ENCODE assay signal across 21 cellular contexts in genomic region chr1:9331558-9332346, GRCh38. TPM values are rescaled to one million over a fixed set of nuclear protein-coding genes. Genes with fewer than 3 reads are reported as not detected.
A peak's percentile ranks its signal among the peaks of the same experiment; 100 is the strongest.
DNase-seq lines count a peak whose midpoint lies in the region; ATAC-seq and TF ChIP-seq lines count a peak whose summit lies in the region.
"Had no signal": no experiment of that assay in that cellular context is flagged by ENCODE, and none has a peak within 500 bp of the region (broad histone marks: within the 10 kb centered on the region; RNA-seq: fewer than 3 reads in every experiment).

No MANE protein-coding gene starts in this region.

- POLR2A ChIA-PET in PC-3 (lab: Charles Lee; ENCODE audit: unreplicated experiment) = interaction anchor here (0.6 kb wide), 1 partner anchor 65 kb away, joined by 3 read pairs; no protein-coding TSS in a partner anchor

- H3K4me1 ChIP-seq in PC-3 (ENCODE audit: insufficient read depth, low read length) = no peaks in the 10 kb centered on the region
- H3K4me1 ChIP-seq: left lung, parathyroid adenoma had no signal

- peaks cover 5% of the 10 kb centered on the region for H3K36me3 Mint-ChIP-seq in activated T-helper 1 cell treated with anti-CD3 and anti-CD28 coated beads, Interleukin-12 subunit alpha, Interleukin-12 subunit beta, Interleukin-2, Interleukin-4 antibody, amounts not matched to agents 30 ng/mL and 10 ng/mL and 1 ng/mL, durations not matched to agents 14 hours and 24 hours and 36 hours (ENCODE audit: low read depth)
- peaks cover 17% of the 10 kb centered on the region for H3K36me3 Mint-ChIP-seq in glutamatergic neuron (ENCODE audit: unreplicated experiment)
- H3K36me3 Mint-ChIP-seq in stimulated activated memory B cell treated with anti-CD40 and anti-IgM and Interleukin-4, amounts not matched to agents 10 μg/mL and 1 μg/mL and 100 μg/mL, for 72 hours = no peaks in the 10 kb centered on the region
- H3K36me3 Mint-ChIP-seq: activated naive CD4-positive, alpha-beta T cell treated with anti-CD3 and anti-CD28 coated beads, Interleukin-2, amount 10 ng/mL, durations not matched to agents 7 days and 5 days; brain had no signal

- H3K9me2 ChIP-seq in PC-3 (replicated peaks; ENCODE audit: low read length) = no peaks in the 10 kb centered on the region

- DNase-seq in DMS153 (lab: John Stamatoyannopoulos, UW) = peak; percentile 32
- DNase-seq in DMS153 treated with DMSO at 0.1 percent for 48 hours (lab: John Stamatoyannopoulos, UW; ENCODE audit: unreplicated experiment) = no peak
- no peak for DNase-seq in activated T-helper 1 cell treated with anti-CD3 and anti-CD28 coated beads, Interleukin-12 subunit alpha, Interleukin-12 subunit beta, Interleukin-2, Interleukin-4 antibody, amounts not matched to agents 30 ng/mL and 10 ng/mL and 1 ng/mL, durations not matched to agents 14 hours and 24 hours and 36 hours (ENCODE audit: low spot score)
- no peak for DNase-seq in glutamatergic neuron
- no peak for DNase-seq in NAMALWA (ENCODE audit: low spot score)
- no peak for DNase-seq in PC-3
- DNase-seq: activated CD4-positive, alpha-beta T cell treated with anti-CD3 and anti-CD28 coated beads for 4 hours; activated CD8-positive, alpha-beta memory T cell treated with anti-CD3 and anti-CD28 coated beads, Interleukin-2, amount 50 U/mL, for 48 hours; activated naive CD4-positive, alpha-beta T cell treated with anti-CD3 and anti-CD28 coated beads, Interleukin-2, amount 10 ng/mL, durations not matched to agents 7 days and 5 days; dorsolateral prefrontal cortex; left lung; NCI-H1436 treated with DMSO at 0.1 percent for 48 hours; NCI-H345; T-helper 9 cell; upper lobe of right lung had no signal

- no peaks in the 10 kb centered on the region for H3K27me3 ChIP-seq in PC-3 (ENCODE audit: low read length)
- H3K27me3 ChIP-seq: dorsolateral prefrontal cortex, left lung, upper lobe of right lung had no signal

- H3K9me3 ChIP-seq in PC-3 (ENCODE audit: low read length) = no peaks in the 10 kb centered on the region
- H3K9me3 ChIP-seq: left lung, upper lobe of right lung had no signal

- H3K4me3 Mint-ChIP-seq in activated T-helper 1 cell treated with anti-CD3 and anti-CD28 coated beads, Interleukin-12 subunit alpha, Interleukin-12 subunit beta, Interleukin-2, Interleukin-4 antibody, amounts not matched to agents 30 ng/mL and 10 ng/mL and 1 ng/mL, durations not matched to agents 14 hours and 24 hours and 36 hours = no peak overlapping the region
- H3K4me3 Mint-ChIP-seq in glutamatergic neuron (ENCODE audit: unreplicated experiment) = peak overlapping the region; percentile 56
- H3K4me3 Mint-ChIP-seq in stimulated activated memory B cell treated with anti-CD40 and anti-IgM and Interleukin-4, amounts not matched to agents 10 μg/mL and 1 μg/mL and 100 μg/mL, for 72 hours = no peak overlapping the region
- H3K4me3 Mint-ChIP-seq: activated naive CD4-positive, alpha-beta T cell treated with anti-CD3 and anti-CD28 coated beads, Interleukin-2, amount 10 ng/mL, durations not matched to agents 7 days and 5 days; brain had no signal

- H3K4me2 ChIP-seq in PC-3 (ENCODE audit: low read length) = no peak overlapping the region

- no peak overlapping the region for H3K27ac ChIP-seq in PC-3 (ENCODE audit: low read length)
- H3K27ac ChIP-seq: 22Rv1, C4-2B, left lung, parathyroid adenoma, upper lobe of right lung had no signal

- intact Hi-C loops in activated T-helper 1 cell treated with anti-CD3 and anti-CD28 coated beads, Interleukin-12 subunit alpha, Interleukin-12 subunit beta, Interleukin-2, Interleukin-4 antibody, amounts not matched to agents 30 ng/mL and 10 ng/mL and 1 ng/mL, durations not matched to agents 14 hours and 24 hours and 36 hours (cut with micrococcal nuclease) = no loop called here
- intact Hi-C loops in PC-3 (cut with micrococcal nuclease) = no loop called here

- BruUV-seq in PC-3 (replicated peaks; lab: Mats Ljungman, UMichigan) = no TSS peak

- TF ChIP-seq CTCF in glutamatergic neuron (IDR thresholded peaks at IDR 0.05; ENCODE audit: partially characterized antibody, unreplicated experiment) = no peak
- TF ChIP-seq CTCF in PC-3 (conservative IDR thresholded peaks at IDR 0.05; ENCODE audit: low read depth, low read length) = no peak

- H3K4me3 ChIP-seq in PC-3 (ENCODE audit: low read length) = no peak overlapping the region
- H3K4me3 ChIP-seq: dorsolateral prefrontal cortex, left lung, upper lobe of right lung had no signal

- no peaks in the 10 kb centered on the region for H3K36me3 ChIP-seq in PC-3 (ENCODE audit: low read depth, low read length)
- H3K36me3 ChIP-seq: left lung, upper lobe of right lung had no signal

- H3F3A ChIP-seq in PC-3 (ENCODE audit: low read length, unreplicated experiment) = no peaks in the 10 kb centered on the region

- H4K20me1 ChIP-seq in PC-3 (ENCODE audit: low read length) = no peaks in the 10 kb centered on the region; the same call in 1 of the 2 replicates

- CTCF ChIA-PET in PC-3 (lab: Charles Lee) = no interaction called here

- H3K4me1 Mint-ChIP-seq in activated T-helper 1 cell treated with anti-CD3 and anti-CD28 coated beads, Interleukin-12 subunit alpha, Interleukin-12 subunit beta, Interleukin-2, Interleukin-4 antibody, amounts not matched to agents 30 ng/mL and 10 ng/mL and 1 ng/mL, durations not matched to agents 14 hours and 24 hours and 36 hours (ENCODE audit: low read depth) = peaks cover 25% of the 10 kb centered on the region
- peaks cover 50% of the 10 kb centered on the region for H3K4me1 Mint-ChIP-seq in glutamatergic neuron (ENCODE audit: low read depth, unreplicated experiment)
- peaks cover 17% of the 10 kb centered on the region for H3K4me1 Mint-ChIP-seq in stimulated activated memory B cell treated with anti-CD40 and anti-IgM and Interleukin-4, amounts not matched to agents 10 μg/mL and 1 μg/mL and 100 μg/mL, for 72 hours

- H2AFZ ChIP-seq in PC-3 (ENCODE audit: low read length) = no peak overlapping the region
- H2AFZ ChIP-seq: parathyroid adenoma had no signal

- peak overlapping the region; percentile 5 for H3K27ac Mint-ChIP-seq in activated T-helper 1 cell treated with anti-CD3 and anti-CD28 coated beads, Interleukin-12 subunit alpha, Interleukin-12 subunit beta, Interleukin-2, Interleukin-4 antibody, amounts not matched to agents 30 ng/mL and 10 ng/mL and 1 ng/mL, durations not matched to agents 14 hours and 24 hours and 36 hours
- H3K27ac Mint-ChIP-seq in glutamatergic neuron (ENCODE audit: unreplicated experiment) = peak overlapping the region; percentile 77
- peak overlapping the region; percentile 3 for H3K27ac Mint-ChIP-seq in stimulated activated memory B cell treated with anti-CD40 and anti-IgM and Interleukin-4, amounts not matched to agents 10 μg/mL and 1 μg/mL and 100 μg/mL, for 72 hours
- H3K27ac Mint-ChIP-seq: activated naive CD4-positive, alpha-beta T cell treated with anti-CD3 and anti-CD28 coated beads, Interleukin-2, amount 10 ng/mL, durations not matched to agents 7 days and 5 days; brain had no signal

- no peak for ATAC-seq in stimulated activated memory B cell treated with anti-CD40 and anti-IgM and Interleukin-4, amounts not matched to agents 10 μg/mL and 1 μg/mL and 100 μg/mL, for 72 hours
- no peak for ATAC-seq in PC-3
- no peak for ATAC-seq in HG03571 (IDR thresholded peaks at IDR 0.05; ENCODE audit: unreplicated experiment)
- ATAC-seq: left lung, upper lobe of right lung had no signal

- H3K79me2 ChIP-seq in PC-3 (ENCODE audit: low read length) = peaks cover 76% of the 10 kb centered on the region
- H3K79me2 ChIP-seq: parathyroid adenoma had no signal

- H3K9me3 Mint-ChIP-seq in activated T-helper 1 cell treated with anti-CD3 and anti-CD28 coated beads, Interleukin-12 subunit alpha, Interleukin-12 subunit beta, Interleukin-2, Interleukin-4 antibody, amounts not matched to agents 30 ng/mL and 10 ng/mL and 1 ng/mL, durations not matched to agents 14 hours and 24 hours and 36 hours = no peaks in the 10 kb centered on the region
- H3K9me3 Mint-ChIP-seq in glutamatergic neuron (ENCODE audit: unreplicated experiment) = peaks cover 21% of the 10 kb centered on the region
- H3K9me3 Mint-ChIP-seq in stimulated activated memory B cell treated with anti-CD40 and anti-IgM and Interleukin-4, amounts not matched to agents 10 μg/mL and 1 μg/mL and 100 μg/mL, for 72 hours = no peaks in the 10 kb centered on the region
- H3K9me3 Mint-ChIP-seq: activated naive CD4-positive, alpha-beta T cell treated with anti-CD3 and anti-CD28 coated beads, Interleukin-2, amount 10 ng/mL, durations not matched to agents 7 days and 5 days; brain had no signal

- no peaks in the 10 kb centered on the region for H3K27me3 Mint-ChIP-seq in activated T-helper 1 cell treated with anti-CD3 and anti-CD28 coated beads, Interleukin-12 subunit alpha, Interleukin-12 subunit beta, Interleukin-2, Interleukin-4 antibody, amounts not matched to agents 30 ng/mL and 10 ng/mL and 1 ng/mL, durations not matched to agents 14 hours and 24 hours and 36 hours (ENCODE audit: insufficient read depth)
- H3K27me3 Mint-ChIP-seq in glutamatergic neuron (ENCODE audit: unreplicated experiment) = peaks cover 14% of the 10 kb centered on the region
- H3K27me3 Mint-ChIP-seq in stimulated activated memory B cell treated with anti-CD40 and anti-IgM and Interleukin-4, amounts not matched to agents 10 μg/mL and 1 μg/mL and 100 μg/mL, for 72 hours = no peaks in the 10 kb centered on the region
- H3K27me3 Mint-ChIP-seq: activated naive CD4-positive, alpha-beta T cell treated with anti-CD3 and anti-CD28 coated beads, Interleukin-2, amount 10 ng/mL, durations not matched to agents 7 days and 5 days; brain had no signal

- H3K9ac ChIP-seq in PC-3 (ENCODE audit: low read length) = no peak overlapping the region
- H3K9ac ChIP-seq: parathyroid adenoma had no signal

RNA-seq across cellular contexts. Expression of gene SPSB1, which starts 39.1 kb away (rescaled TPM):
- total RNA-seq in activated T-helper 1 cell treated with anti-CD3 and anti-CD28 coated beads, Interleukin-12 subunit alpha, Interleukin-12 subunit beta, Interleukin-2, Interleukin-4 antibody, amounts not matched to agents 30 ng/mL and 10 ng/mL and 1 ng/mL, durations not matched to agents 14 hours and 24 hours and 36 hours = 8.9 and 10.0 TPM in 2 replicates
- total RNA-seq in glutamatergic neuron (ENCODE audit: unreplicated experiment) = 78.6 TPM
- total RNA-seq in PC-3 (2014; rRNA removed) = 18.1 and 32.9 TPM in 2 replicates

Comparison
In these comparisons a context has a peak if more than half of its experiments do, and no peak if none do; other contexts are left out.
1. H3K27ac Mint-ChIP-seq: peak in every context shown above with its lines; median percentile 77 in glutamatergic neuron; 5 in activated T-helper 1 cell treated with anti-CD3 and anti-CD28 coated beads, Interleukin-12 subunit alpha, Interleukin-12 subunit beta, Interleukin-2, Interleukin-4 antibody, amounts not matched to agents 30 ng/mL and 10 ng/mL and 1 ng/mL, durations not matched to agents 14 hours and 24 hours and 36 hours; 3 in stimulated activated memory B cell treated with anti-CD40 and anti-IgM and Interleukin-4, amounts not matched to agents 10 μg/mL and 1 μg/mL and 100 μg/mL, for 72 hours.